In the genomic region with DNA sequence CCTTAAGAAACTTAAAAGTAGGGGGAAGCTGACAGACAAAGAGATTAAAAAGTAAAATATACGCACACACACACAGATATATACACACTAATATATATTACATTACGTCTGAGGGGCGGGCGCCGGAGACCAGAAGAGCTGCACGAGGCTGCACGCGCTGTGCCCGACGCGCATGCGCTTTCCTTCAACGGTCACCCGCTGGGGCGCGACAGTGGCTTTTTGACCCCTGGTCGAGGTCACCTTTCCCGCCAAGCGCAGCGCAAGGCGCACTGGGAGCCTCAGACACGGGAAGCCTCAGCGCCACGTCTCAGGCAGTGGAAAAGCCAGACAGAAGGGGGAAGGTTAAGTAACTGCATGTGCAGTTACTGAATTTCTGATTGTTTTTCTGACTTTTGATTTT, we compare ENCODE assay signal across 22 cellular contexts. TPM values are rescaled to one million over a fixed set of nuclear protein-coding genes. Genes with fewer than 3 reads are reported as not detected.
DNase-seq lines count a peak whose midpoint lies in the region; ATAC-seq and TF ChIP-seq lines count a peak whose summit lies in the region.
"Had no signal": no experiment of that assay in that cellular context is flagged by ENCODE, and none has a peak within 500 bp of the region (broad histone marks: within the 10 kb centered on the region; RNA-seq: fewer than 3 reads in every experiment).

A gene with protein sequence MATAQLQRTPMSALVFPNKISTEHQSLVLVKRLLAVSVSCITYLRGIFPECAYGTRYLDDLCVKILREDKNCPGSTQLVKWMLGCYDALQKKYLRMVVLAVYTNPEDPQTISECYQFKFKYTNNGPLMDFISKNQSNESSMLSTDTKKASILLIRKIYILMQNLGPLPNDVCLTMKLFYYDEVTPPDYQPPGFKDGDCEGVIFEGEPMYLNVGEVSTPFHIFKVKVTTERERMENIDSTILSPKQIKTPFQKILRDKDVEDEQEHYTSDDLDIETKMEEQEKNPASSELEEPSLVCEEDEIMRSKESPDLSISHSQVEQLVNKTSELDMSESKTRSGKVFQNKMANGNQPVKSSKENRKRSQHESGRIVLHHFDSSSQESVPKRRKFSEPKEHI (minus strand): TSS at position 193 of the 400 bp plus-strand sequence. CDS start 1,390 bp downstream, outside the sequence.

- no peak for TF ChIP-seq CTCF in esophagus muscularis mucosa (IDR thresholded peaks at IDR 0.05)
- TF ChIP-seq CTCF in gastrocnemius medialis (IDR thresholded peaks at IDR 0.05 in 4 of 5, conservative IDR thresholded peaks at IDR 0.05 in 1 of 5), result no peak
- no peak for TF ChIP-seq CTCF in heart right ventricle (IDR thresholded peaks at IDR 0.05)

- no peak for TF ChIP-seq POLR2A in esophagus muscularis mucosa (IDR thresholded peaks at IDR 0.05; ENCODE audit: low read depth)
- TF ChIP-seq POLR2A in gastrocnemius medialis (IDR thresholded peaks at IDR 0.05), result no peak

- H3K9me3 Mint-ChIP-seq in activated CD4-positive, alpha-beta T cell treated with anti-CD3 and anti-CD28 coated beads, Interleukin-2, amount 10 ng/mL, durations not matched to agents 24 days and 14 days, result no peaks in the 10 kb centered on the region
- H3K9me3 Mint-ChIP-seq: CD4-positive, alpha-beta T cell had no signal

- H3K9me3 ChIP-seq in esophagus muscularis mucosa (no peaks in the 10 kb centered on the region), gastrocnemius medialis (no peaks in the 10 kb centered on the region), heart right ventricle (peaks cover 0 to 10% (median 0%) of the 10 kb centered on the region in 11 donors)
- H3K9me3 ChIP-seq: A549, Caco-2 had no signal

- peaks cover 5% of the 10 kb centered on the region for H3K27me3 Mint-ChIP-seq in activated CD4-positive, alpha-beta T cell treated with anti-CD3 and anti-CD28 coated beads, Interleukin-2, amount 10 ng/mL, durations not matched to agents 24 days and 14 days
- H3K27me3 Mint-ChIP-seq: CD4-positive, alpha-beta T cell had no signal

- no peak for TF ChIP-seq EP300 in esophagus muscularis mucosa (IDR thresholded peaks at IDR 0.05)

- H3K4me3 Mint-ChIP-seq in activated CD4-positive, alpha-beta T cell treated with anti-CD3 and anti-CD28 coated beads, Interleukin-2, amount 10 ng/mL, durations not matched to agents 24 days and 14 days, result no peak within 1 kb of the TSS
- H3K4me3 Mint-ChIP-seq: CD4-positive, alpha-beta T cell had no signal

- H3K27ac Mint-ChIP-seq in activated CD4-positive, alpha-beta T cell treated with anti-CD3 and anti-CD28 coated beads, Interleukin-2, amount 10 ng/mL, durations not matched to agents 24 days and 14 days, result no peak within 1 kb of the TSS
- H3K27ac Mint-ChIP-seq: CD4-positive, alpha-beta T cell had no signal

- H3K36me3 Mint-ChIP-seq in activated CD4-positive, alpha-beta T cell treated with anti-CD3 and anti-CD28 coated beads, Interleukin-2, amount 10 ng/mL, durations not matched to agents 24 days and 14 days (ENCODE audit: low read depth), result no peaks in the 10 kb centered on the region

- H3K36me3 ChIP-seq in esophagus muscularis mucosa (no peaks in the 10 kb centered on the region), gastrocnemius medialis (no peaks in the 10 kb centered on the region), heart right ventricle (no peaks in the 10 kb centered on the region)

- H3K27me3 ChIP-seq in esophagus muscularis mucosa (no peaks in the 10 kb centered on the region), gastrocnemius medialis (no peaks in the 10 kb centered on the region), heart right ventricle (no peaks in the 10 kb centered on the region)

- WGBS in esophagus muscularis mucosa, result 96% methylated on average over 24 of the region's 24 CpGs
- WGBS in heart right ventricle, 2 donors, result 96 to 98% methylated on average over 24 of the region's 24 CpGs

- in situ Hi-C loops in SK-MEL-5 (cut with HindIII; ENCODE audit: low pct_unique_long_range_greater_than_20kb, low sequenced_read_pairs), result no loop called here
- in situ Hi-C loops in gastrocnemius medialis (cut with MboI; ENCODE audit: low sequenced_read_pairs in 4 of 4), result no loop called here

- no peak within 1 kb of the TSS for H3K4me3 ChIP-seq in esophagus muscularis mucosa
- H3K4me3 ChIP-seq in gastrocnemius medialis, result no peak within 1 kb of the TSS
- no peak within 1 kb of the TSS for H3K4me3 ChIP-seq in heart right ventricle
- H3K4me3 ChIP-seq: A549, GM23248 had no signal

- H3K4me1 ChIP-seq in esophagus muscularis mucosa (no peaks in the 10 kb centered on the region), gastrocnemius medialis (no peaks in the 10 kb centered on the region), heart right ventricle (no peaks in the 10 kb centered on the region)
- H3K4me1 ChIP-seq: A549, Caco-2 had no signal

- no peaks in the 10 kb centered on the region for H3K4me1 Mint-ChIP-seq in activated CD4-positive, alpha-beta T cell treated with anti-CD3 and anti-CD28 coated beads, Interleukin-2, amount 10 ng/mL, durations not matched to agents 24 days and 14 days

- intact Hi-C loops in activated CD4-positive, alpha-beta T cell treated with anti-CD3 and anti-CD28 coated beads, Interleukin-2, amount 10 ng/mL, durations not matched to agents 24 days and 14 days (cut with micrococcal nuclease), result no loop called here
- intact Hi-C loops in esophagus muscularis mucosa (cut with DNase I), result no loop called here
- intact Hi-C loops in gastrocnemius medialis (cut with DNase I; ENCODE audit: low total_unique reads), result no loop called here
- intact Hi-C loops in heart right ventricle (cut with DNase I), result no loop called here

- peak; percentile 49 for DNase-seq in activated CD4-positive, alpha-beta T cell treated with anti-CD3 and anti-CD28 coated beads, Interleukin-2, amount 10 ng/mL, durations not matched to agents 24 days and 14 days
- DNase-seq in activated CD4-positive, alpha-beta T cell treated with anti-CD3 and anti-CD28 coated beads for 1 hour, result no peak
- DNase-seq in SK-MEL-5 (ENCODE audit: low read depth, low spot score), result no peak
- DNase-seq in esophagus muscularis mucosa (ENCODE audit: extremely low spot score), result peak; percentile 70
- DNase-seq in islet precursor cell, result no peak
- DNase-seq in gastrocnemius medialis, result no peak
- no peak for DNase-seq in heart right ventricle
- DNase-seq: AML-193; Caco-2; CD4-positive, alpha-beta T cell; DMS153; DMS79; GDM1; GM23248; HCEC 1CT had no signal

- H3K27ac ChIP-seq in esophagus muscularis mucosa (replicated peaks in 1 of 4) (no peak within 1 kb of the TSS), gastrocnemius medialis (no peak within 1 kb of the TSS), heart right ventricle (no peak within 1 kb of the TSS)
- H3K27ac ChIP-seq: 22Rv1, A549, C4-2B, GM23248, HL-60 had no signal

- ATAC-seq in gastrocnemius medialis (no peak), HG03342 (IDR thresholded peaks at IDR 0.05; ENCODE audit: unreplicated experiment) (no peak), heart right ventricle (no peak)
- ATAC-seq: A549 had no signal

RNA-seq across cellular contexts. Expression of the gene that starts here (rescaled TPM):
- not detected in 2 replicates for total RNA-seq in activated CD4-positive, alpha-beta T cell treated with anti-CD3 and anti-CD28 coated beads, Interleukin-2, amount 10 ng/mL, durations not matched to agents 24 days and 14 days
- total RNA-seq in SK-MEL-5 (2014; rRNA removed; shearing (Covaris generic)), result 8.9 and 12.5 TPM in 2 replicates
- polyA plus RNA-seq in SK-MEL-5 (2015; cell fraction: cytosol; rRNA removed), result 4.6 and 7.1 TPM in 2 replicates
- polyA plus RNA-seq in SK-MEL-5 (2015; cell fraction: nucleus; rRNA removed), result 37.5 and 77.6 TPM in 2 replicates
- total RNA-seq in esophagus muscularis mucosa (under 1 TPM in 2 of 4 donors, not detected in 2; 0.33 to 0.58 TPM), gastrocnemius medialis (under 1 TPM in 1 of 4 donors, not detected in 3; 0.36 TPM), heart right ventricle (under 1 TPM in 2 of 10 donors, not detected in 8; 0.23 to 0.33 TPM)
- not detected for polyA plus RNA-seq in heart right ventricle
- total RNA-seq: Caco-2; CD4-positive, alpha-beta T cell; Daoy; GM23248; HT1080 had no signal
- polyA plus RNA-seq: GM23248 had no signal

Comparison
In these comparisons a context has a peak if more than half of its experiments do, and no peak if none do; other contexts are left out.
1. Peak in DNase-seq in activated CD4-positive, alpha-beta T cell treated with anti-CD3 and anti-CD28 coated beads, Interleukin-2, amount 10 ng/mL, durations not matched to agents 24 days and 14 days; RNA of the gene not detected or under 1 TPM.
2. Peak in DNase-seq in esophagus muscularis mucosa; RNA of the gene not detected or under 1 TPM.